ENCODE assay signal across 14 cellular contexts in genomic region chr3:195183071-195183776, GRCh38.
DNase-seq lines count a peak whose midpoint lies in the region; ATAC-seq and TF ChIP-seq lines count a peak whose summit lies in the region.
"Had no signal": no experiment of that assay in that cellular context is flagged by ENCODE, and none has a peak within 500 bp of the region (broad histone marks: within the 10 kb centered on the region; RNA-seq: fewer than 3 reads in every experiment).

No MANE protein-coding gene starts in this region.

- H3K4me1 Mint-ChIP-seq in H9 = peaks cover 62 to 69% of the 10 kb centered on the region in 2 experiments
- H3K4me1 Mint-ChIP-seq in endothelial cell (ENCODE audit: unreplicated experiment) = peaks cover 88% of the 10 kb centered on the region

- H3K4me3 Mint-ChIP-seq in H9 = no peak overlapping the region
- H3K4me3 Mint-ChIP-seq in endothelial cell (ENCODE audit: unreplicated experiment) = peak overlapping the region; percentile 12

- H3K4me1 ChIP-seq in H9 (ENCODE audit: insufficient read depth, low read length) (peaks cover 15% of the 10 kb centered on the region), psoas muscle (peaks cover 14% of the 10 kb centered on the region)

- no peak overlapping the region for H2AK5ac ChIP-seq in H9 (ENCODE audit: insufficient read length, low read length)

- no peak for DNase-seq in activated CD4-positive, CD25-positive, alpha-beta regulatory T cell (lab: John Stamatoyannopoulos, UW)
- DNase-seq in H9 (no peak), endothelial cell (ENCODE audit: low spot score) (no peak), psoas muscle (no peak)
- DNase-seq: activated CD4-positive, CD25-positive, alpha-beta regulatory T cell treated with anti-CD3 and anti-CD28 coated beads, Interleukin-2, amount 50 U/mL, for 72 hours; Kasumi-1; NCI-H2081 had no signal

- no peak overlapping the region for H4K91ac ChIP-seq in H9 (ENCODE audit: insufficient read length, low read depth, low read length)

- no peaks in the 10 kb centered on the region for H4K20me1 ChIP-seq in H9 (ENCODE audit: control insufficient read depth, insufficient read depth, insufficient read length)

- H3K79me2 ChIP-seq in H9 (ENCODE audit: insufficient read depth, low read length) = no peaks in the 10 kb centered on the region; the same call in 1 of the 2 replicates

- H3K23me2 ChIP-seq in H9 (ENCODE audit: insufficient read length, low read depth, low read length, poor library complexity, severe bottlenecking) = no peaks in the 10 kb centered on the region

- no peak overlapping the region for H3K4me3 ChIP-seq in psoas muscle
- H3K4me3 ChIP-seq: thoracic aorta had no signal

- no peak overlapping the region for H3K4ac ChIP-seq in H9 (ENCODE audit: low read depth, low read length)

- peak; percentile 54 to 62 for ATAC-seq in activated CD4-positive, CD25-positive, alpha-beta regulatory T cell treated with anti-CD3 and anti-CD28 coated beads, Interleukin-2, amount 50 U/mL, for 24 hours
- ATAC-seq in psoas muscle (no peak), GM18867 (IDR thresholded peaks at IDR 0.05; ENCODE audit: unreplicated experiment) (no peak), HG02798 (IDR thresholded peaks at IDR 0.05; ENCODE audit: poor library complexity, unreplicated experiment) (no peak), GM21737 (IDR thresholded peaks at IDR 0.05; ENCODE audit: unreplicated experiment) (no peak)

- H3T11ph ChIP-seq in H9 (ENCODE audit: low read length) = no peak overlapping the region

- H2AFZ ChIP-seq in H9 (ENCODE audit: low read length) = no peak overlapping the region

- no peaks in the 10 kb centered on the region for H3K79me1 ChIP-seq in H9 (ENCODE audit: insufficient read depth, low read depth, low read length, poor library complexity, severe bottlenecking)

- H2BK5ac ChIP-seq in H9 (ENCODE audit: insufficient read length, low read length) = no peak overlapping the region

- H3K4me2 ChIP-seq in H9 (ENCODE audit: insufficient read depth, insufficient read length, low read length) = no peak overlapping the region

- H2BK12ac ChIP-seq in H9 (ENCODE audit: insufficient read length, low read depth, low read length) = no peak overlapping the region

- H3K27ac Mint-ChIP-seq in H9 (peak overlapping the region in 1 of 3 experiments; percentile 36; a peak in 3 of 7 replicates), endothelial cell (ENCODE audit: unreplicated experiment) (peak overlapping the region; percentile 84)

- H3K9me3 ChIP-seq in H9 (ENCODE audit: control insufficient read depth, low read depth, low read length) (no peaks in the 10 kb centered on the region), psoas muscle (no peaks in the 10 kb centered on the region)
- H3K9me3 ChIP-seq: thoracic aorta had no signal

- no CpG with 5 or more reads among the region's 9 CpGs for WGBS in H9 (ENCODE audit: extremely low coverage, insufficient read length, low lambda C conversion rate)
- 67 to 73% (median 70%) methylated on average over 9 of the region's 9 CpGs for WGBS in psoas muscle, 3 donors

- no peak overlapping the region for H3K14ac ChIP-seq in H9 (ENCODE audit: insufficient read depth, low read length)

- H3K9ac ChIP-seq in H9 (ENCODE audit: extremely low read depth, insufficient read length, low read length) = no peak overlapping the region

- no peak overlapping the region for H2BK15ac ChIP-seq in H9 (ENCODE audit: low read depth, low read length)

- no peak overlapping the region for H3K56ac ChIP-seq in H9 (ENCODE audit: insufficient read length, low read depth, low read length)

- no peak overlapping the region for H4K8ac ChIP-seq in H9 (replicated peaks; ENCODE audit: insufficient read length, low read depth, low read length)

- no peak for TF ChIP-seq CTCF in H9 (conservative IDR thresholded peaks at IDR 0.05)
- TF ChIP-seq CTCF in endothelial cell (IDR thresholded peaks at IDR 0.05; ENCODE audit: unreplicated experiment) = no peak
- TF ChIP-seq CTCF in psoas muscle (IDR thresholded peaks at IDR 0.05) = no peak

- H3K36me3 ChIP-seq in psoas muscle (ENCODE audit: insufficient read depth in 1 of 2, low read depth in 1 of 2) = no peaks in the 10 kb centered on the region
- H3K36me3 ChIP-seq: thoracic aorta had no signal

- no peaks in the 10 kb centered on the region; the same call in 1 of the 2 replicates for H3K27me3 Mint-ChIP-seq in H9 (ENCODE audit: low read depth)
- peaks cover 9% of the 10 kb centered on the region for H3K27me3 Mint-ChIP-seq in endothelial cell (ENCODE audit: unreplicated experiment)

- no peak overlapping the region for H3K23ac ChIP-seq in H9 (ENCODE audit: insufficient read length, low read depth, low read length)

- H3K9me3 Mint-ChIP-seq in H9 (no peaks in the 10 kb centered on the region), endothelial cell (ENCODE audit: unreplicated experiment) (no peaks in the 10 kb centered on the region)
- H3K9me3 Mint-ChIP-seq: activated naive CD4-positive, alpha-beta T cell treated with anti-CD3 and anti-CD28 coated beads, Interleukin-2, amount 50 U/mL, for 72 hours had no signal

- no peak overlapping the region for H2BK20ac ChIP-seq in H9 (ENCODE audit: low read depth, low read length, poor library complexity, severe bottlenecking)

- intact Hi-C loops in psoas muscle (cut with DNase I) = no loop called here

- no peak overlapping the region for H3K27ac ChIP-seq in H9 (ENCODE audit: insufficient read length, low read depth, low read length)
- H3K27ac ChIP-seq in psoas muscle = peak overlapping the region; percentile 42
- H3K27ac ChIP-seq: 22Rv1, thoracic aorta had no signal

- no peaks in the 10 kb centered on the region for H3K27me3 ChIP-seq in H9 (ENCODE audit: insufficient read depth, low read length)
- no peaks in the 10 kb centered on the region for H3K27me3 ChIP-seq in psoas muscle (ENCODE audit: insufficient read depth in 3 of 3, low read length in 2 of 3)

- peaks cover 3 to 4% (median 4%) of the 10 kb centered on the region in 3 experiments; a peak in 5 of 7 replicates for H3K36me3 Mint-ChIP-seq in H9 (ENCODE audit: insufficient read depth in 1 of 3, low read depth in 3 of 3)
- peaks cover 13% of the 10 kb centered on the region for H3K36me3 Mint-ChIP-seq in endothelial cell (ENCODE audit: low read depth, unreplicated experiment)

- no peak overlapping the region for H4K5ac ChIP-seq in H9 (ENCODE audit: insufficient read length, low read depth, low read length)

- peak overlapping the region; percentile 29 for H3K18ac ChIP-seq in H9 (ENCODE audit: insufficient read length, low read depth, low read length)

- H2BK120ac ChIP-seq in H9 (ENCODE audit: low read depth, low read length, poor library complexity, severe bottlenecking) = no peak overlapping the region

Comparison
In these comparisons a context has a peak if more than half of its experiments do, and no peak if none do; other contexts are left out.
1. ATAC-seq: peak in activated CD4-positive, CD25-positive, alpha-beta regulatory T cell treated with anti-CD3 and anti-CD28 coated beads, Interleukin-2, amount 50 U/mL, for 24 hours (2 of 2); none in psoas muscle (0 of 4), GM18867 (single experiment), HG02798 (single experiment) and GM21737 (single experiment).